1 cellular context compared by ENCODE assay signal in the genomic region with DNA sequence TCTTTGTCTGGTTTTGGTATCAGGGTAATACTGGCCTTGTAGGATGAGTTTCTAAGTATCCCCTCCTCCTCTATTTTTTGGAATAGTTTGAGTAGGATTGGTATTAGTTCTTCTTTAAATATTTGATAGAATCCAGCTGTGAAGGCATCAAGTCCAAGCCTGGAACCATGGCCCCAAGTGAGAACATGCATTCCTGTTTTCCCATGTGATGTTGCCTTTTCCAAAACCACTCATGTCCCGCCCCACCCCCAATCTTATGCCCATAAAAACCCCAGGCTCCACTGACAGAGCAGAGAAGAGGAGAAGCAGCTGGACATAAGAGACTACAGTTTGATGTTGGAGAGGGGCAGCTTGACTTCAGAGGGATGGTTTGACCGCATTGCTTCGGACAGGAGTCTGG.
TF ChIP-seq lines count a peak whose summit lies in the region.

No MANE protein-coding gene starts in this region.

TF ChIP-seq in GM23338, 12 proteins besides CTCF, POLR2A, EP300 and RAD21 (continued from another document):
- TF ChIP-seq, protein P1, sequence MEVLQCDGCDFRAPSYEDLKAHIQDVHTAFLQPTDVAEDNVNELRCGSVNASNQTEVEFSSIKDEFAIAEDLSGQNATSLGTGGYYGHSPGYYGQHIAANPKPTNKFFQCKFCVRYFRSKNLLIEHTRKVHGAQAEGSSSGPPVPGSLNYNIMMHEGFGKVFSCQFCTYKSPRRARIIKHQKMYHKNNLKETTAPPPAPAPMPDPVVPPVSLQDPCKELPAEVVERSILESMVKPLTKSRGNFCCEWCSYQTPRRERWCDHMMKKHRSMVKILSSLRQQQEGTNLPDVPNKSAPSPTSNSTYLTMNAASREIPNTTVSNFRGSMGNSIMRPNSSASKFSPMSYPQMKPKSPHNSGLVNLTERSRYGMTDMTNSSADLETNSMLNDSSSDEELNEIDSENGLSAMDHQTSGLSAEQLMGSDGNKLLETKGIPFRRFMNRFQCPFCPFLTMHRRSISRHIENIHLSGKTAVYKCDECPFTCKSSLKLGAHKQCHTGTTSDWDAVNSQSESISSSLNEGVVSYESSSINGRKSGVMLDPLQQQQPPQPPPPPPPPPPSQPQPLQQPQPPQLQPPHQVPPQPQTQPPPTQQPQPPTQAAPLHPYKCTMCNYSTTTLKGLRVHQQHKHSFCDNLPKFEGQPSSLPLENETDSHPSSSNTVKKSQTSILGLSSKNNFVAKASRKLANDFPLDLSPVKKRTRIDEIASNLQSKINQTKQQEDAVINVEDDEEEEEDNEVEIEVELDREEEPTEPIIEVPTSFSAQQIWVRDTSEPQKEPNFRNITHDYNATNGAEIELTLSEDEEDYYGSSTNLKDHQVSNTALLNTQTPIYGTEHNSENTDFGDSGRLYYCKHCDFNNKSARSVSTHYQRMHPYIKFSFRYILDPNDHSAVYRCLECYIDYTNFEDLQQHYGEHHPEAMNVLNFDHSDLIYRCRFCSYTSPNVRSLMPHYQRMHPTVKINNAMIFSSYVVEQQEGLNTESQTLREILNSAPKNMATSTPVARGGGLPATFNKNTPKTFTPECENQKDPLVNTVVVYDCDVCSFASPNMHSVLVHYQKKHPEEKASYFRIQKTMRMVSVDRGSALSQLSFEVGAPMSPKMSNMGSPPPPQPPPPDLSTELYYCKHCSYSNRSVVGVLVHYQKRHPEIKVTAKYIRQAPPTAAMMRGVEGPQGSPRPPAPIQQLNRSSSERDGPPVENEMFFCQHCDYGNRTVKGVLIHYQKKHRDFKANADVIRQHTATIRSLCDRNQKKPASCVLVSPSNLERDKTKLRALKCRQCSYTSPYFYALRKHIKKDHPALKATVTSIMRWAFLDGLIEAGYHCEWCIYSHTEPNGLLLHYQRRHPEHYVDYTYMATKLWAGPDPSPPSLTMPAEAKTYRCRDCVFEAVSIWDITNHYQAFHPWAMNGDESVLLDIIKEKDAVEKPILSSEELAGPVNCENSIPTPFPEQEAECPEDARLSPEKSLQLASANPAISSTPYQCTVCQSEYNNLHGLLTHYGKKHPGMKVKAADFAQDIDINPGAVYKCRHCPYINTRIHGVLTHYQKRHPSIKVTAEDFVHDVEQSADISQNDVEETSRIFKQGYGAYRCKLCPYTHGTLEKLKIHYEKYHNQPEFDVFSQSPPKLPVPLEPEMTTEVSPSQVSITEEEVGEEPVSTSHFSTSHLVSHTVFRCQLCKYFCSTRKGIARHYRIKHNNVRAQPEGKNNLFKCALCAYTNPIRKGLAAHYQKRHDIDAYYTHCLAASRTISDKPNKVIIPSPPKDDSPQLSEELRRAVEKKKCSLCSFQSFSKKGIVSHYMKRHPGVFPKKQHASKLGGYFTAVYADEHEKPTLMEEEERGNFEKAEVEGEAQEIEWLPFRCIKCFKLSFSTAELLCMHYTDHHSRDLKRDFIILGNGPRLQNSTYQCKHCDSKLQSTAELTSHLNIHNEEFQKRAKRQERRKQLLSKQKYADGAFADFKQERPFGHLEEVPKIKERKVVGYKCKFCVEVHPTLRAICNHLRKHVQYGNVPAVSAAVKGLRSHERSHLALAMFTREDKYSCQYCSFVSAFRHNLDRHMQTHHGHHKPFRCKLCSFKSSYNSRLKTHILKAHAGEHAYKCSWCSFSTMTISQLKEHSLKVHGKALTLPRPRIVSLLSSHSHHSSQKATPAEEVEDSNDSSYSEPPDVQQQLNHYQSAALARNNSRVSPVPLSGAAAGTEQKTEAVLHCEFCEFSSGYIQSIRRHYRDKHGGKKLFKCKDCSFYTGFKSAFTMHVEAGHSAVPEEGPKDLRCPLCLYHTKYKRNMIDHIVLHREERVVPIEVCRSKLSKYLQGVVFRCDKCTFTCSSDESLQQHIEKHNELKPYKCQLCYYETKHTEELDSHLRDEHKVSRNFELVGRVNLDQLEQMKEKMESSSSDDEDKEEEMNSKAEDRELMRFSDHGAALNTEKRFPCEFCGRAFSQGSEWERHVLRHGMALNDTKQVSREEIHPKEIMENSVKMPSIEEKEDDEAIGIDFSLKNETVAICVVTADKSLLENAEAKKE (CRISPR knock-in tag; IDR thresholded peaks at IDR 0.05) = no peak
- TF ChIP-seq, protein P2, sequence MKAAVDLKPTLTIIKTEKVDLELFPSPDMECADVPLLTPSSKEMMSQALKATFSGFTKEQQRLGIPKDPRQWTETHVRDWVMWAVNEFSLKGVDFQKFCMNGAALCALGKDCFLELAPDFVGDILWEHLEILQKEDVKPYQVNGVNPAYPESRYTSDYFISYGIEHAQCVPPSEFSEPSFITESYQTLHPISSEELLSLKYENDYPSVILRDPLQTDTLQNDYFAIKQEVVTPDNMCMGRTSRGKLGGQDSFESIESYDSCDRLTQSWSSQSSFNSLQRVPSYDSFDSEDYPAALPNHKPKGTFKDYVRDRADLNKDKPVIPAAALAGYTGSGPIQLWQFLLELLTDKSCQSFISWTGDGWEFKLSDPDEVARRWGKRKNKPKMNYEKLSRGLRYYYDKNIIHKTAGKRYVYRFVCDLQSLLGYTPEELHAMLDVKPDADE (IDR thresholded peaks at IDR 0.05) = no peak
